ENCODE assay signal across 8 cellular contexts in the genomic region with DNA sequence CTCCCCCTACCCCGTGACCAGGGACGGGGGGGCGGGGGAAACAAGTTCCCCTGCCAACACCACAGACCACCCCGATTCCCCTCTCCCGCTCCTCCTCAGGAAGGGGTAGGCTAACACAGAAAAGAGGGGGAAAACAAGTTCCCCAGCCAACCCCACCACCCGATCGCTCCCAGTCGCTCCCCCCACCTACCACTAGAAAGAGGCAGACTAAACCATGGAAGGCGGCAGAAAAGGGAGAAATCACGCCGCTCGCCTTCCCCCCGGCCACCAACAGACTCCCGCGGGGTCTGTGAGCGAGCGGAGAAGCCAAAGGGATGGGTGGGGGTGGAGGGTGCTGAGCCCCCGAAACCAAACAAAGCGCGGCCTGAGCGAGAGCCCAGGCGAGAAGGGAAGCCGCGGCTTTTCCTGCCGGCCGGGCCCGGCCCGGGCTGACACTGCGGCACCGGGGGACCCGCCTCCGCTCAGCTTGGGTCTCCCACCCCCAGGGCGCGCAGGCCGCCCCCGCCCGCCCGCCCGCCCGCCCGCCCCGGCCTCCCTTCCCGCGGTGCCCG. TPM values are rescaled to one million over a fixed set of nuclear protein-coding genes. Genes with fewer than 3 reads are reported as not detected.
DNase-seq lines count a peak whose midpoint lies in the region; ATAC-seq and TF ChIP-seq lines count a peak whose summit lies in the region.

No MANE protein-coding gene starts in this region.

- TF ChIP-seq CTCF in coronary artery (IDR thresholded peaks at IDR 0.05) (no peak), lower leg skin (IDR thresholded peaks at IDR 0.05) (no peak)

- H3K4me3 ChIP-seq in coronary artery (peak overlapping the region; percentile 84), lower leg skin (ENCODE audit: low read depth, poor library complexity, severe bottlenecking) (peak overlapping the region; percentile 92)

- H3K27me3 Mint-ChIP-seq in stimulated activated naive CD8-positive, alpha-beta T cell treated with anti-CD3 and anti-CD28 coated beads, Interleukin-15, amount 100 ng/mL, for 72 hours = no peaks in the 10 kb centered on the region

- DNase-seq in DMS 273 (lab: John Stamatoyannopoulos, UW; ENCODE audit: unreplicated experiment) (peak; percentile 78), DMS 273 treated with DMSO at 0.1 percent for 48 hours (lab: John Stamatoyannopoulos, UW) (no peak), T-helper 9 cell (peak; percentile 16), coronary artery (ENCODE audit: low spot score) (no peak), lower leg skin (ENCODE audit: low spot score in 2 of 2) (peak; percentile 16 to 87)
- peak; percentile 42 to 46 for DNase-seq in stimulated activated naive CD8-positive, alpha-beta T cell treated with anti-CD3 and anti-CD28 coated beads, Interleukin-15, amount 100 ng/mL, for 72 hours

- ATAC-seq in HG02798 (IDR thresholded peaks at IDR 0.05; ENCODE audit: poor library complexity, unreplicated experiment) = peak; percentile 10
- peak; percentile 11 for ATAC-seq in stimulated activated naive CD8-positive, alpha-beta T cell treated with anti-CD3 and anti-CD28 coated beads, Interleukin-15, amount 100 ng/mL, for 72 hours
- ATAC-seq in GM21825 (IDR thresholded peaks at IDR 0.05; ENCODE audit: unreplicated experiment) = no peak

- no peaks in the 10 kb centered on the region for H3K9me3 Mint-ChIP-seq in stimulated activated naive CD8-positive, alpha-beta T cell treated with anti-CD3 and anti-CD28 coated beads, Interleukin-15, amount 100 ng/mL, for 72 hours

- H3K4me1 Mint-ChIP-seq in stimulated activated naive CD8-positive, alpha-beta T cell treated with anti-CD3 and anti-CD28 coated beads, Interleukin-15, amount 100 ng/mL, for 72 hours = peaks cover 29% of the 10 kb centered on the region

- intact Hi-C loops in lower leg skin (cut with DNase I; ENCODE audit: low total_unique reads) = no loop called here

- peak overlapping the region; percentile 97 to 99 for H3K27ac ChIP-seq in coronary artery

- no peak for TF ChIP-seq POLR2A in lower leg skin (IDR thresholded peaks at IDR 0.05)

- 1% methylated on average over 20 to 26 of the region's 45 CpGs for WGBS in lower leg skin, 2 donors

- peak overlapping the region; percentile 92 to 95 for H3K4me3 Mint-ChIP-seq in stimulated activated naive CD8-positive, alpha-beta T cell treated with anti-CD3 and anti-CD28 coated beads, Interleukin-15, amount 100 ng/mL, for 72 hours

- peak overlapping the region; percentile 93 to 97 for H3K27ac Mint-ChIP-seq in stimulated activated naive CD8-positive, alpha-beta T cell treated with anti-CD3 and anti-CD28 coated beads, Interleukin-15, amount 100 ng/mL, for 72 hours

RNA-seq across cellular contexts. Expression of a gene that starts 1.3 kb away (rescaled TPM):
- 10 to 100 TPM; 32.7 to 43.1 (median 39.3) TPM for total RNA-seq in lower leg skin

Comparison
In these comparisons a context has a peak if more than half of its experiments do, and no peak if none do; other contexts are left out.
1. DNase-seq: peak in DMS 273 (single experiment), T-helper 9 cell (single experiment), lower leg skin (2 of 2) and stimulated activated naive CD8-positive, alpha-beta T cell treated with anti-CD3 and anti-CD28 coated beads, Interleukin-15, amount 100 ng/mL, for 72 hours (2 of 2); none in DMS 273 treated with DMSO at 0.1 percent for 48 hours (single experiment) and coronary artery (single experiment).